Comparison of ENCODE assay signal across 19 cellular contexts in genomic region chr2:234916674-234917073, GRCh38. TPM values are rescaled to one million over a fixed set of nuclear protein-coding genes. Genes with fewer than 3 reads are reported as not detected.
"Had no signal": no experiment of that assay in that cellular context is flagged by ENCODE, and none has a peak within 500 bp of the region (broad histone marks: within the 10 kb centered on the region; RNA-seq: fewer than 3 reads in every experiment).

No MANE protein-coding gene starts in this region.

- H3K27me3 ChIP-seq: gastroesophageal sphincter, neutrophil had no signal

- ATAC-seq: activated naive CD4-positive, alpha-beta T cell treated with anti-CD3 and anti-CD28 coated beads, Interleukin-2, amount 50 U/mL, for 72 hours; activated T-cell treated with anti-CD3 and anti-CD28 coated beads, Interleukin-2, amount 50 U/mL, for 72 hours; gastroesophageal sphincter; left lobe of liver; naive thymus-derived CD4-positive, alpha-beta T cell; stimulated activated naive B cell treated with anti-CD40 and anti-IgM and Interleukin-4, amounts not matched to agents 10 μg/mL and 1 μg/mL and 100 μg/mL, for 72 hours; T-helper 17 cell had no signal

- H3K79me2 ChIP-seq: parathyroid adenoma had no signal

- H3K9me3 Mint-ChIP-seq: activated CD4-positive, alpha-beta T cell treated with anti-CD3 and anti-CD28 coated beads, Interleukin-2, amount 10 ng/mL, durations not matched to agents 24 days and 14 days; activated naive CD4-positive, alpha-beta T cell treated with anti-CD3 and anti-CD28 coated beads, Interleukin-2, amount 50 U/mL, for 72 hours; activated T-cell treated with anti-CD3 and anti-CD28 coated beads, Interleukin-2, amount 50 U/mL, for 72 hours had no signal

- H3K27me3 Mint-ChIP-seq: brain; stimulated activated naive B cell treated with anti-CD40 and anti-IgM and Interleukin-4, amounts not matched to agents 10 μg/mL and 1 μg/mL and 100 μg/mL, for 72 hours had no signal

- H3K27ac ChIP-seq: gastroesophageal sphincter, neutrophil, parathyroid adenoma had no signal

- H3K27ac Mint-ChIP-seq: activated CD4-positive, alpha-beta T cell treated with anti-CD3 and anti-CD28 coated beads, Interleukin-2, amount 10 ng/mL, durations not matched to agents 24 days and 14 days; activated naive CD4-positive, alpha-beta T cell treated with anti-CD3 and anti-CD28 coated beads, Interleukin-2, amount 50 U/mL, for 72 hours; activated T-cell treated with anti-CD3 and anti-CD28 coated beads, Interleukin-2, amount 50 U/mL, for 72 hours; naive thymus-derived CD4-positive, alpha-beta T cell; stimulated activated naive B cell treated with anti-CD40 and anti-IgM and Interleukin-4, amounts not matched to agents 10 μg/mL and 1 μg/mL and 100 μg/mL, for 72 hours; T-helper 17 cell had no signal

- H3K4me1 Mint-ChIP-seq: activated CD4-positive, alpha-beta T cell treated with anti-CD3 and anti-CD28 coated beads, Interleukin-2, amount 10 ng/mL, durations not matched to agents 24 days and 14 days; naive thymus-derived CD4-positive, alpha-beta T cell; stimulated activated naive B cell treated with anti-CD40 and anti-IgM and Interleukin-4, amounts not matched to agents 10 μg/mL and 1 μg/mL and 100 μg/mL, for 72 hours; T-helper 17 cell had no signal

- H3K4me3 ChIP-seq: gastroesophageal sphincter, mucosa of descending colon had no signal

- H3K9ac ChIP-seq: parathyroid adenoma had no signal

- H3K36me3 ChIP-seq: gastroesophageal sphincter, neutrophil had no signal

- DNase-seq: activated CD4-positive, alpha-beta T cell treated with anti-CD3 and anti-CD28 coated beads, Interleukin-2, amount 10 ng/mL, durations not matched to agents 24 days and 14 days; activated CD8-positive, alpha-beta memory T cell treated with anti-CD3 and anti-CD28 coated beads, Interleukin-2, amount 50 U/mL, for 48 hours; activated gamma-delta T cell; activated T-cell treated with anti-CD3 and anti-CD28 coated beads, Interleukin-2, amount 50 U/mL, for 72 hours; islet precursor cell; mucosa of descending colon; naive thymus-derived CD4-positive, alpha-beta T cell; retina; stimulated activated CD4-positive, alpha-beta T cell treated with anti-CD3 and anti-CD28 coated beads, Interleukin-2, amount 100 ng/mL, for 48 hours; stimulated activated naive B cell treated with anti-CD40 and anti-IgM and Interleukin-4, amounts not matched to agents 10 μg/mL and 1 μg/mL and 100 μg/mL, for 72 hours; T-helper 17 cell; trophoblast cell had no signal

- H3K4me1 ChIP-seq: gastroesophageal sphincter, parathyroid adenoma had no signal

- H3K4me3 Mint-ChIP-seq: activated CD4-positive, alpha-beta T cell treated with anti-CD3 and anti-CD28 coated beads, Interleukin-2, amount 10 ng/mL, durations not matched to agents 24 days and 14 days; activated T-cell treated with anti-CD3 and anti-CD28 coated beads, Interleukin-2, amount 50 U/mL, for 72 hours; brain; naive thymus-derived CD4-positive, alpha-beta T cell; stimulated activated naive B cell treated with anti-CD40 and anti-IgM and Interleukin-4, amounts not matched to agents 10 μg/mL and 1 μg/mL and 100 μg/mL, for 72 hours; T-helper 17 cell had no signal

- FAIRE-seq: endometrium had no signal

- H2AFZ ChIP-seq: parathyroid adenoma had no signal

- H3K36me3 Mint-ChIP-seq: activated naive CD4-positive, alpha-beta T cell treated with anti-CD3 and anti-CD28 coated beads, Interleukin-2, amount 50 U/mL, for 72 hours; brain; naive thymus-derived CD4-positive, alpha-beta T cell; stimulated activated naive B cell treated with anti-CD40 and anti-IgM and Interleukin-4, amounts not matched to agents 10 μg/mL and 1 μg/mL and 100 μg/mL, for 72 hours had no signal

- H3K9me3 ChIP-seq: gastroesophageal sphincter, mucosa of descending colon, neutrophil had no signal

RNA-seq across cellular contexts. Expression of gene SH3BP4, which starts 35.1 kb away (rescaled TPM):
- polyA plus RNA-seq: naive thymus-derived CD4-positive, alpha-beta T cell had no signal
